ENCODE assay signal across 8 cellular contexts in the genomic region with DNA sequence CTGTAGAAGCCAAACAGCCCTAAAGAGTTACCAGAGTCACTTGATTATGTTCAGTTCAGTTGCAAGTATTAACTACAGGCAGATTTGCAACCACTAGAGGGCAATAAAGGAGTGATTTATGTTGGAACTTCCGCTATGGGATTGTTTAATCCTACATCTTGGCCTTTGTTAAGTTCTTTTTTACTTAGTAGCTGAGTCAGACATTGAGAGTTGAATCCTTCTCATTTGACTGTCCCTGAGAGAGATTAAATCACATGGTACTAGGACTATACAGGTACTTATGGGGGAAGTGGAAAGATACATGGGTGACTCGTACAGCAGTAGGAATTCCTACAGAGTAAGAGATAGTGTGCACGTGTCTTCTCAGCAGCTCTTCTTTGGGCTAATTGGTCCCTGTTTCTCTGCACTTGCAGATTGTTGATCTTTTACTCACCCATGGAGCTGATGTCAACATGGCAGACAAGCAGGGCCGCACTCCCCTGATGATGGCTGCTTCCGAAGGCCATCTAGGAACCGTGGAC. TPM values are rescaled to one million over a fixed set of nuclear protein-coding genes. Genes with fewer than 3 reads are reported as not detected.
DNase-seq lines count a peak whose midpoint lies in the region; ATAC-seq and TF ChIP-seq lines count a peak whose summit lies in the region.

No MANE protein-coding gene starts in this region.

- CTCF ChIA-PET in activated CD8-positive, alpha-beta T cell treated with anti-CD3 and anti-CD28 coated beads, Interleukin-2, amount 10 ng/mL, durations not matched to agents 7 days and 5 days (lab: Charles Lee) = interaction anchor here (0.7 to 4.4 kb wide), 21 partner anchors 9 to 733 kb away, joined by 3 to 70 read pairs (median 9); a partner anchor contains a TSS
- CTCF ChIA-PET in activated naive CD4-positive, alpha-beta T cell treated with anti-CD3 and anti-CD28 coated beads, Interleukin-2, amount 10 ng/mL, durations not matched to agents 7 days and 5 days (lab: Charles Lee) = interaction anchor here (0.6 to 5.2 kb wide), 22 partner anchors 8 to 734 kb away, joined by 3 to 31 read pairs (median 6); a partner anchor contains a TSS

- no peaks in the 10 kb centered on the region for H3K79me2 ChIP-seq in smooth muscle cell (ENCODE audit: low read depth)

- H3K36me3 ChIP-seq in smooth muscle cell (ENCODE audit: low read depth) = no peaks in the 10 kb centered on the region

- intact Hi-C loops in right cardiac atrium (cut with DNase I) = loop anchor here (2.0 to 10.0 kb wide), 5 partner anchors 321 to 731 kb away; no protein-coding TSS in a partner anchor

- no peak overlapping the region for H3K27ac Mint-ChIP-seq in activated CD8-positive, alpha-beta T cell treated with anti-CD3 and anti-CD28 coated beads, Interleukin-2, amount 10 ng/mL, durations not matched to agents 7 days and 5 days
- H3K27ac Mint-ChIP-seq in activated naive CD4-positive, alpha-beta T cell treated with anti-CD3 and anti-CD28 coated beads, Interleukin-2, amount 10 ng/mL, durations not matched to agents 7 days and 5 days = no peak overlapping the region

- peaks cover 3% of the 10 kb centered on the region for H4K20me1 ChIP-seq in smooth muscle cell (ENCODE audit: low read depth)

- H2AFZ ChIP-seq in smooth muscle cell (ENCODE audit: low read depth) = no peak overlapping the region

- peak; percentile 62 for TF ChIP-seq CTCF in GM12875 (IDR thresholded peaks at IDR 0.05; ENCODE audit: borderline replicate concordance, insufficient read depth, low read depth, low read length)
- TF ChIP-seq CTCF in smooth muscle cell (IDR thresholded peaks at IDR 0.05; ENCODE audit: borderline replicate concordance, insufficient read depth, poor library complexity, severe bottlenecking) = peak; percentile 69

- peak; percentile 28 for DNase-seq in AG08396 (ENCODE audit: low spot score)
- peak; percentile 35 for DNase-seq in NCI-H2171 (lab: John Stamatoyannopoulos, UW)
- DNase-seq in activated CD8-positive, alpha-beta T cell treated with anti-CD3 and anti-CD28 coated beads, Interleukin-2, amount 10 ng/mL, durations not matched to agents 7 days and 5 days = no peak
- DNase-seq in right cardiac atrium = no peak
- no peak for DNase-seq in smooth muscle cell (lab: John Stamatoyannopoulos, UW; ENCODE audit: unreplicated experiment)
- no peak for DNase-seq in activated naive CD4-positive, alpha-beta T cell treated with anti-CD3 and anti-CD28 coated beads, Interleukin-2, amount 10 ng/mL, durations not matched to agents 7 days and 5 days

- no peak overlapping the region for H3K4me3 Mint-ChIP-seq in activated CD8-positive, alpha-beta T cell treated with anti-CD3 and anti-CD28 coated beads, Interleukin-2, amount 10 ng/mL, durations not matched to agents 7 days and 5 days
- H3K4me3 Mint-ChIP-seq in activated naive CD4-positive, alpha-beta T cell treated with anti-CD3 and anti-CD28 coated beads, Interleukin-2, amount 10 ng/mL, durations not matched to agents 7 days and 5 days = no peak overlapping the region

- H3F3A ChIP-seq in smooth muscle cell (ENCODE audit: low read depth) = no peaks in the 10 kb centered on the region

- H3K4me1 ChIP-seq in right cardiac atrium (ENCODE audit: control insufficient read depth, insufficient read depth, low read length) (no peaks in the 10 kb centered on the region), smooth muscle cell (ENCODE audit: low read depth) (no peaks in the 10 kb centered on the region)

- H3K9me3 ChIP-seq in right cardiac atrium (ENCODE audit: control insufficient read depth, low read length) = no peaks in the 10 kb centered on the region
- H3K9me3 ChIP-seq in smooth muscle cell (replicated peaks; ENCODE audit: low read depth) = no peaks in the 10 kb centered on the region

- H3K4me1 Mint-ChIP-seq in activated CD8-positive, alpha-beta T cell treated with anti-CD3 and anti-CD28 coated beads, Interleukin-2, amount 10 ng/mL, durations not matched to agents 7 days and 5 days (ENCODE audit: low read depth) = peaks cover 1% of the 10 kb centered on the region
- peaks cover 5% of the 10 kb centered on the region for H3K4me1 Mint-ChIP-seq in activated naive CD4-positive, alpha-beta T cell treated with anti-CD3 and anti-CD28 coated beads, Interleukin-2, amount 10 ng/mL, durations not matched to agents 7 days and 5 days

- POLR2A ChIA-PET in activated CD8-positive, alpha-beta T cell treated with anti-CD3 and anti-CD28 coated beads, Interleukin-2, amount 10 ng/mL, durations not matched to agents 7 days and 5 days (lab: Charles Lee) = interaction anchor here (1.2 kb wide), 1 partner anchor 13 kb away, joined by 4 read pairs; no protein-coding TSS in a partner anchor

- no peaks in the 10 kb centered on the region for H3K9me3 Mint-ChIP-seq in activated CD8-positive, alpha-beta T cell treated with anti-CD3 and anti-CD28 coated beads, Interleukin-2, amount 10 ng/mL, durations not matched to agents 7 days and 5 days (ENCODE audit: insufficient read depth)
- H3K9me3 Mint-ChIP-seq in activated naive CD4-positive, alpha-beta T cell treated with anti-CD3 and anti-CD28 coated beads, Interleukin-2, amount 10 ng/mL, durations not matched to agents 7 days and 5 days = no peaks in the 10 kb centered on the region

- H3K9ac ChIP-seq in smooth muscle cell (ENCODE audit: low read depth) = no peak overlapping the region

- H3K27ac ChIP-seq in right cardiac atrium (ENCODE audit: low read length) = no peak overlapping the region
- peak overlapping the region; percentile 9 for H3K27ac ChIP-seq in smooth muscle cell (ENCODE audit: low read depth)

- H3K27me3 ChIP-seq in right cardiac atrium (ENCODE audit: control insufficient read depth, insufficient read depth) (no peaks in the 10 kb centered on the region), smooth muscle cell (ENCODE audit: low read depth) (no peaks in the 10 kb centered on the region)

- WGBS in right cardiac atrium = 84% methylated on average over 6 of the region's 6 CpGs
- 72% methylated on average over 6 of the region's 6 CpGs for WGBS in smooth muscle cell (ENCODE audit: low lambda C conversion rate)

- H3K27me3 Mint-ChIP-seq in activated CD8-positive, alpha-beta T cell treated with anti-CD3 and anti-CD28 coated beads, Interleukin-2, amount 10 ng/mL, durations not matched to agents 7 days and 5 days (ENCODE audit: low read depth) = no peaks in the 10 kb centered on the region
- H3K27me3 Mint-ChIP-seq in activated naive CD4-positive, alpha-beta T cell treated with anti-CD3 and anti-CD28 coated beads, Interleukin-2, amount 10 ng/mL, durations not matched to agents 7 days and 5 days = no peaks in the 10 kb centered on the region

- H3K4me3 ChIP-seq in GM12875 (ENCODE audit: low read depth, low read length) = no peak overlapping the region
- H3K4me3 ChIP-seq in right cardiac atrium (ENCODE audit: low read length) = no peak overlapping the region
- no peak overlapping the region for H3K4me3 ChIP-seq in smooth muscle cell

- peak; percentile 56 for ATAC-seq in activated CD8-positive, alpha-beta T cell treated with anti-CD3 and anti-CD28 coated beads, Interleukin-2, amount 10 ng/mL, durations not matched to agents 7 days and 5 days
- ATAC-seq in right cardiac atrium (peak; percentile 49 to 59), HG02759 (IDR thresholded peaks at IDR 0.05; ENCODE audit: unreplicated experiment) (no peak)

- H3K4me2 ChIP-seq in smooth muscle cell = no peak overlapping the region

- no peaks in the 10 kb centered on the region for H3K36me3 Mint-ChIP-seq in activated CD8-positive, alpha-beta T cell treated with anti-CD3 and anti-CD28 coated beads, Interleukin-2, amount 10 ng/mL, durations not matched to agents 7 days and 5 days (ENCODE audit: low read depth)
- H3K36me3 Mint-ChIP-seq in activated naive CD4-positive, alpha-beta T cell treated with anti-CD3 and anti-CD28 coated beads, Interleukin-2, amount 10 ng/mL, durations not matched to agents 7 days and 5 days = no peaks in the 10 kb centered on the region

RNA-seq across cellular contexts. Expression of a gene that starts 40.3 kb away (rescaled TPM):
- 1 to 10 TPM; 2.0 to 2.4 TPM for total RNA-seq in activated CD8-positive, alpha-beta T cell treated with anti-CD3 and anti-CD28 coated beads, Interleukin-2, amount 10 ng/mL, durations not matched to agents 7 days and 5 days
- 10 to 100 TPM; 19.2 to 26.5 (median 24.0) TPM for total RNA-seq in right cardiac atrium
- 20.2 TPM for polyA plus RNA-seq in right cardiac atrium
- total RNA-seq in smooth muscle cell = 13.6 and 16.5 TPM in 2 replicates
- polyA plus RNA-seq in smooth muscle cell = 24.9 and 40.7 TPM in 2 replicates

Comparison
In these comparisons a context has a peak if more than half of its experiments do, and no peak if none do; other contexts are left out.
1. DNase-seq: peak in AG08396 (single experiment) and NCI-H2171 (single experiment); none in activated CD8-positive, alpha-beta T cell treated with anti-CD3 and anti-CD28 coated beads, Interleukin-2, amount 10 ng/mL, durations not matched to agents 7 days and 5 days (single experiment), right cardiac atrium (0 of 3), smooth muscle cell (single experiment) and activated naive CD4-positive, alpha-beta T cell treated with anti-CD3 and anti-CD28 coated beads, Interleukin-2, amount 10 ng/mL, durations not matched to agents 7 days and 5 days (single experiment).